Comparison of ENCODE assay signal across 22 cellular contexts in genomic region chr10:75220258-75220657, GRCh38. TPM values are rescaled to one million over a fixed set of nuclear protein-coding genes. Genes with fewer than 3 reads are reported as not detected.
A peak's percentile ranks its signal among the peaks of the same experiment; 100 is the strongest.
DNase-seq lines count a peak whose midpoint lies in the region; ATAC-seq and TF ChIP-seq lines count a peak whose summit lies in the region.
"Had no signal": no experiment of that assay in that cellular context is flagged by ENCODE, and none has a peak within 500 bp of the region (broad histone marks: within the 10 kb centered on the region; RNA-seq: fewer than 3 reads in every experiment).

No MANE protein-coding gene starts in this region.

- DNase-seq in cardiac muscle cell (ENCODE audit: low read depth in 1 of 2, low spot score in 1 of 2) (no peak), left cardiac atrium (no peak), WTC11 (ENCODE audit: low spot score) (no peak), esophagus squamous epithelium (lab: John Stamatoyannopoulos, UW) (no peak), type B pancreatic cell (ENCODE audit: extremely low spot score, unreplicated experiment) (no peak), DMS79 (lab: John Stamatoyannopoulos, UW) (no peak)
- DNase-seq: activated CD4-positive, alpha-beta T cell treated with anti-CD3 and anti-CD28 coated beads, Interleukin-2, amount 50 U/mL, for 4 hours; DMS153; GDM1; HCEC 1CT; NCI-H2171 treated with DMSO at 0.1 percent for 48 hours; NCI-H524 treated with DMSO at 0.1 percent for 48 hours; right cardiac atrium; substantia nigra; uterus; WERI-Rb-1 had no signal

- H3K4me1 Mint-ChIP-seq in WTC11, result peaks cover 37% of the 10 kb centered on the region
- peaks cover 39% of the 10 kb centered on the region for H3K4me1 Mint-ChIP-seq in type B pancreatic cell (ENCODE audit: unreplicated experiment)

- H3K36me3 Mint-ChIP-seq in WTC11, result peaks cover 92% of the 10 kb centered on the region
- H3K36me3 Mint-ChIP-seq in type B pancreatic cell, result peaks cover 56% of the 10 kb centered on the region

- H3K4me3 Mint-ChIP-seq in WTC11 (no peak overlapping the region), type B pancreatic cell (no peak overlapping the region)
- H3K4me3 Mint-ChIP-seq: natural killer cell treated with Interleukin-12 subunit alpha and Interleukin-12 subunit beta and Interleukin-15 and Interleukin-18, amount 100 ng/mL, for 72 hours had no signal

- no peak for TF ChIP-seq POLR2A in esophagus squamous epithelium (IDR thresholded peaks at IDR 0.05)

- H3K36me3 ChIP-seq in cardiac muscle cell, result peaks cover 82% of the 10 kb centered on the region
- peaks cover 34 to 99% (median 69%) of the 10 kb centered on the region in 3 donors for H3K36me3 ChIP-seq in esophagus squamous epithelium
- H3K36me3 ChIP-seq: ovary, uterus had no signal

- WGBS in esophagus squamous epithelium, 2 donors, result 65 to 83% methylated on average over 4 to 5 of the region's 5 CpGs

- CTCF ChIA-PET in WTC11 (lab: Charles Lee), result interaction anchor here (1.0 kb wide), 1 partner anchor 15 kb away, joined by 3 read pairs; the partner anchor contains the start of gene COMTD1

- H3K4me1 ChIP-seq in cardiac muscle cell (ENCODE audit: low read depth) (peaks cover 27% of the 10 kb centered on the region), esophagus squamous epithelium (peaks cover 13 to 97% (median 38%) of the 10 kb centered on the region in 3 donors)

- H3K27me3 ChIP-seq in cardiac muscle cell (no peaks in the 10 kb centered on the region), esophagus squamous epithelium (no peaks in the 10 kb centered on the region)
- H3K27me3 ChIP-seq: heart left ventricle, ovary, uterus had no signal

- H3K27ac ChIP-seq in cardiac muscle cell (peak overlapping the region; percentile 42), esophagus squamous epithelium (peak overlapping the region; percentile 6 to 100 (median 70))
- H3K27ac ChIP-seq: KMS-11, ovary, uterus, WERI-Rb-1 had no signal

- H3K9me3 Mint-ChIP-seq in WTC11, result no peaks in the 10 kb centered on the region
- no peaks in the 10 kb centered on the region for H3K9me3 Mint-ChIP-seq in type B pancreatic cell
- H3K9me3 Mint-ChIP-seq: natural killer cell treated with Interleukin-12 subunit alpha and Interleukin-12 subunit beta and Interleukin-15 and Interleukin-18, amount 100 ng/mL, for 72 hours had no signal

- H3K27ac Mint-ChIP-seq in WTC11 (peak overlapping the region; percentile 63), type B pancreatic cell (peak overlapping the region; percentile 30)
- H3K27ac Mint-ChIP-seq: natural killer cell treated with Interleukin-12 subunit alpha and Interleukin-12 subunit beta and Interleukin-15 and Interleukin-18, amount 100 ng/mL, for 72 hours had no signal

- intact Hi-C loops in left cardiac atrium (cut with DNase I), result no loop called here
- intact Hi-C loops in esophagus squamous epithelium (cut with DNase I), result no loop called here

- POLR2A ChIA-PET in WTC11 (lab: Charles Lee), result no interaction called here

- no peak for ATAC-seq in left cardiac atrium
- ATAC-seq in WTC11, result no peak
- no peak for ATAC-seq in GM21717 (IDR thresholded peaks at IDR 0.05; ENCODE audit: unreplicated experiment)
- ATAC-seq: natural killer cell treated with Interleukin-12 subunit alpha and Interleukin-12 subunit beta and Interleukin-15 and Interleukin-18, amount 100 ng/mL, for 72 hours; right cardiac atrium; SK-N-SH treated with all-trans-retinoic acid at 6 μM for 48 hours had no signal

- H3K4me3 ChIP-seq in cardiac muscle cell, result no peak overlapping the region
- no peak overlapping the region for H3K4me3 ChIP-seq in esophagus squamous epithelium
- H3K4me3 ChIP-seq: heart left ventricle, ovary, uterus had no signal

- H3K27me3 Mint-ChIP-seq in WTC11 (ENCODE audit: low read depth) (no peaks in the 10 kb centered on the region), type B pancreatic cell (no peaks in the 10 kb centered on the region)
- H3K27me3 Mint-ChIP-seq: natural killer cell treated with Interleukin-12 subunit alpha and Interleukin-12 subunit beta and Interleukin-15 and Interleukin-18, amount 100 ng/mL, for 72 hours had no signal

- TF ChIP-seq CTCF in cardiac muscle cell (IDR thresholded peaks at IDR 0.05; ENCODE audit: low read depth, low read length) (no peak), WTC11 (IDR thresholded peaks at IDR 0.05) (no peak), esophagus squamous epithelium (IDR thresholded peaks at IDR 0.05) (no peak), type B pancreatic cell (conservative IDR thresholded peaks at IDR 0.05) (no peak)

- H3K9me3 ChIP-seq in cardiac muscle cell (ENCODE audit: low read depth) (no peaks in the 10 kb centered on the region), esophagus squamous epithelium (no peaks in the 10 kb centered on the region)
- H3K9me3 ChIP-seq: heart left ventricle, ovary, uterus had no signal

TF ChIP-seq in WTC11, 78 proteins besides CTCF, POLR2A, EP300 and RAD21 (continues in another document):
- TF ChIP-seq NR1H2 (CRISPR knock-in tag; IDR thresholded peaks at IDR 0.05) (no peak), OVOL2 (CRISPR knock-in tag; IDR thresholded peaks at IDR 0.05; ENCODE audit: borderline replicate concordance) (no peak), MXD4 (CRISPR knock-in tag; IDR thresholded peaks at IDR 0.05; ENCODE audit: borderline replicate concordance) (no peak), CDX4 (CRISPR knock-in tag; IDR thresholded peaks at IDR 0.05; ENCODE audit: borderline replicate concordance) (no peak), TEAD1 (CRISPR knock-in tag; IDR thresholded peaks at IDR 0.05) (no peak)
- TF ChIP-seq, protein P1, sequence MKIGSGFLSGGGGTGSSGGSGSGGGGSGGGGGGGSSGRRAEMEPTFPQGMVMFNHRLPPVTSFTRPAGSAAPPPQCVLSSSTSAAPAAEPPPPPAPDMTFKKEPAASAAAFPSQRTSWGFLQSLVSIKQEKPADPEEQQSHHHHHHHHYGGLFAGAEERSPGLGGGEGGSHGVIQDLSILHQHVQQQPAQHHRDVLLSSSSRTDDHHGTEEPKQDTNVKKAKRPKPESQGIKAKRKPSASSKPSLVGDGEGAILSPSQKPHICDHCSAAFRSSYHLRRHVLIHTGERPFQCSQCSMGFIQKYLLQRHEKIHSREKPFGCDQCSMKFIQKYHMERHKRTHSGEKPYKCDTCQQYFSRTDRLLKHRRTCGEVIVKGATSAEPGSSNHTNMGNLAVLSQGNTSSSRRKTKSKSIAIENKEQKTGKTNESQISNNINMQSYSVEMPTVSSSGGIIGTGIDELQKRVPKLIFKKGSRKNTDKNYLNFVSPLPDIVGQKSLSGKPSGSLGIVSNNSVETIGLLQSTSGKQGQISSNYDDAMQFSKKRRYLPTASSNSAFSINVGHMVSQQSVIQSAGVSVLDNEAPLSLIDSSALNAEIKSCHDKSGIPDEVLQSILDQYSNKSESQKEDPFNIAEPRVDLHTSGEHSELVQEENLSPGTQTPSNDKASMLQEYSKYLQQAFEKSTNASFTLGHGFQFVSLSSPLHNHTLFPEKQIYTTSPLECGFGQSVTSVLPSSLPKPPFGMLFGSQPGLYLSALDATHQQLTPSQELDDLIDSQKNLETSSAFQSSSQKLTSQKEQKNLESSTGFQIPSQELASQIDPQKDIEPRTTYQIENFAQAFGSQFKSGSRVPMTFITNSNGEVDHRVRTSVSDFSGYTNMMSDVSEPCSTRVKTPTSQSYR (CRISPR knock-in tag; IDR thresholded peaks at IDR 0.05), result no peak
- TF ChIP-seq, protein P2, sequence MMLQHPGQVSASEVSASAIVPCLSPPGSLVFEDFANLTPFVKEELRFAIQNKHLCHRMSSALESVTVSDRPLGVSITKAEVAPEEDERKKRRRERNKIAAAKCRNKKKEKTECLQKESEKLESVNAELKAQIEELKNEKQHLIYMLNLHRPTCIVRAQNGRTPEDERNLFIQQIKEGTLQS (CRISPR knock-in tag; conservative IDR thresholded peaks at IDR 0.05), result no peak

RNA-seq across cellular contexts. Expression of gene VDAC2, which starts 9.7 kb away (rescaled TPM):
- total RNA-seq in cardiac muscle cell (178 and 237 TPM in 2 replicates), left cardiac atrium (100 to 1,000 TPM; 313 to 428 TPM), WTC11 (2021) (283 to 284 TPM (median 283 TPM) in 3 replicates), esophagus squamous epithelium (100 to 1,000 TPM; 219 to 319 (median 285) TPM), type B pancreatic cell (ENCODE audit: low replicate concordance) (204 and 242 TPM in 2 replicates)
- 363 and 376 TPM in 2 replicates for polyA plus RNA-seq in cardiac muscle cell

RNA-seq across cellular contexts. Expression of gene COMTD1, which starts 15.5 kb away (rescaled TPM):
- total RNA-seq in cardiac muscle cell (40.7 and 66.1 TPM in 2 replicates), left cardiac atrium (10 to 100 TPM; 22.7 to 28.2 TPM), WTC11 (2021) (46.3 to 49.5 TPM (median 47.8 TPM) in 3 replicates), esophagus squamous epithelium (100 to 1,000 TPM in 3 of 4 donors, 10 to 100 TPM in 1; 87.8 to 139 (median 111) TPM), type B pancreatic cell (ENCODE audit: low replicate concordance) (40.4 and 62.6 TPM in 2 replicates)
- 42.0 and 43.1 TPM in 2 replicates for polyA plus RNA-seq in cardiac muscle cell
